In the genomic region with DNA sequence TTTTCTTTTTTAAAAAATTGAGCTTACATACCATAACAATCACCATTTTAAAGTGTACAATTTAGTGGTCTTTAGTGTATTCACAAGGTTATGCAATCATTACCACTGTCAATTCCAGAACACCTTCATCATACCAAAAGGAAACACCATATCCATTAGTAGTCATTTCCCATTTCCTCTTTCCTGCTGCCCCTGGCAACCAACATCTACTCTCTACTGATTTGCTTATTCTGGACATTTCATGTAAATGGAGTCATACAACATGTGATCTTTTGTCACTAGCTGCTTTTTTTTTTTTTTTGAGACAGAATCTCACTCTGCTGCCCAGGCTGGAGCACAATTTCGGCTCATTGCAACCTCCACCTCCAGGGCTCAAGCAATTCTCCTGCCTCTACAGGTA, we compare ENCODE assay signal across 1 cellular context.
TF ChIP-seq lines count a peak whose summit lies in the region.

No MANE protein-coding gene starts in this region.

TF ChIP-seq in IMR-90, 13 proteins besides CTCF, POLR2A, EP300 and RAD21 (continued from another document):
- no peak for TF ChIP-seq MXI1 (IDR thresholded peaks at IDR 0.05; ENCODE audit: borderline replicate concordance, low read depth, low read length)
